ENCODE assay signal across 8 cellular contexts in the genomic region with DNA sequence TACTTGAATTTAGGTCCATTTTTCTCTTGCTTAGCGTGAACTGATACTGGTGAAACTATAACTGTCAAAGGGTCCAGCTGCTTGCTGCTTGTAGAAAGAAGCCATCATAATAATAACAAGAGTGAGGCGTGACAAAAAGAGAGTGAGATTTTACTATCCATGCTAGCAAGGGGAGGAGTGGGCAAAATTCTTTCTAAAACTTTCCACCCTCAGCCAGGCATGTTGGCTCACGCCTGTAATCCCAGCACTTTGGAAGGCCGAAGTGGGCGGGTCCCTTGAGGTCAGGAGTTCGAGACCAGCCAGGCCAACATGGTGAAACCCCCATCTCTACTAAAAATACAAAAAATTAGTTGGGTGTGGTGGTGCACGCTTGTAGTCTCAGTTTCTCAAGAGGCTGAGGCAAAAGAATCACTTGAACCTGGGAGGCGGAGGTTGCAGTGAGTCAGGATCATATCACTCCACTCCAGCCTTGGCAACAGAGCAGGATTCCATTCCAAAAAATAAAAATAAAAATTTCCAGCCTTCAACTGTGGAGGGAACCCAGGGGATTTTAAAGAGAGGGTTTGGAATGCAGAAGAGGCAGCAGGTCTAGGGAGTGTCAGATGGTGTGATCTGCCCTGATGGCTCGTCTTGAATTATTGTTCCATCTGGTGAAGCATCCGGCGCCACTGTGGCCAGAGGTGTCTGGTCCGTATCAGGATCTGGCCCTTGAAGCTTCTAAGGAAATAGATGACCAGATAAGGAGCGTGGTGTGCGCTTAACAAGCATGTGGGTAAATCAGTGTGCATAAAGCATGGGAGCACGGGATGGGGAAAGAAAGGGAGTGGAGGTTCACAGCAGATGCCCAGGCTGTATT. TPM values are rescaled to one million over a fixed set of nuclear protein-coding genes. Genes with fewer than 3 reads are reported as not detected.
DNase-seq lines count a peak whose midpoint lies in the region; ATAC-seq and TF ChIP-seq lines count a peak whose summit lies in the region.

No MANE protein-coding gene starts in this region.

- H3K9me3 Mint-ChIP-seq in HFFc6 = no peaks in the 10 kb centered on the region
- H3K9me3 Mint-ChIP-seq in naive thymus-derived CD8-positive, alpha-beta T cell = peaks cover 0 to under 1% (median 0%) of the 10 kb centered on the region in 9 donors

- H3K4me1 ChIP-seq in ascending aorta = peaks cover 5 to 9% of the 10 kb centered on the region in 2 donors

- peaks cover 1% of the 10 kb centered on the region for H3K27me3 Mint-ChIP-seq in HFFc6 (ENCODE audit: insufficient read depth)
- no peaks in the 10 kb centered on the region for H3K27me3 Mint-ChIP-seq in naive thymus-derived CD8-positive, alpha-beta T cell

- peaks cover 6 to 36% of the 10 kb centered on the region in 2 donors for H3K36me3 ChIP-seq in ascending aorta

- no peaks in the 10 kb centered on the region for H3K9me3 ChIP-seq in ascending aorta

- POLR2A ChIA-PET in naive thymus-derived CD8-positive, alpha-beta T cell (lab: Charles Lee) = no interaction called here

- no peaks in the 10 kb centered on the region for H3K27me3 ChIP-seq in ascending aorta

- DNase-seq in G401 (ENCODE audit: low spot score) (peak; percentile 43), HFFc6 (peak; percentile 28), ascending aorta (ENCODE audit: low spot score in 2 of 2) (peak in 1 of 2 donors; percentile 65), LoVo (ENCODE audit: low spot score) (no peak), NCI-H345 (lab: John Stamatoyannopoulos, UW) (no peak), erythroblast (lab: John Stamatoyannopoulos, UW) (no peak)
- DNase-seq in naive thymus-derived CD8-positive, alpha-beta T cell = no peak

- H3K27ac ChIP-seq in ascending aorta = peak overlapping the region; percentile 68 to 85

- H3K27ac Mint-ChIP-seq in HFFc6 = peak overlapping the region; percentile 85
- H3K27ac Mint-ChIP-seq in naive thymus-derived CD8-positive, alpha-beta T cell = peak overlapping the region in 8 of 10 donors; percentile 8 to 82 (median 66)

- in situ Hi-C loops in G401 (cut with HindIII; ENCODE audit: low sequenced_read_pairs) = no loop called here

- H3K4me3 ChIP-seq in ascending aorta = peak overlapping the region in 1 of 2 donors; percentile 37

- TF ChIP-seq CTCF in HFFc6 (IDR thresholded peaks at IDR 0.05) (no peak), ascending aorta (IDR thresholded peaks at IDR 0.05) (no peak)

- intact Hi-C loops in ascending aorta (cut with DNase I) = loop anchor here (2.0 kb wide), 1 partner anchor 15 kb away; no protein-coding TSS in a partner anchor

- no peak overlapping the region for H3K4me3 Mint-ChIP-seq in HFFc6
- H3K4me3 Mint-ChIP-seq in naive thymus-derived CD8-positive, alpha-beta T cell = peak overlapping the region in 3 of 10 donors; percentile 2 to 5 (median 2)

- no peak for TF ChIP-seq POLR2A in erythroblast (IDR thresholded peaks at IDR 0.05; ENCODE audit: low read length)

- peaks cover 58% of the 10 kb centered on the region for H3K36me3 Mint-ChIP-seq in HFFc6 (ENCODE audit: low read depth)
- H3K36me3 Mint-ChIP-seq in naive thymus-derived CD8-positive, alpha-beta T cell = peaks cover 12 to 57% (median 40%) of the 10 kb centered on the region in 3 donors

- peaks cover 21% of the 10 kb centered on the region for H3K4me1 Mint-ChIP-seq in HFFc6 (ENCODE audit: low read depth)
- peaks cover 9 to 24% (median 21%) of the 10 kb centered on the region in 4 donors for H3K4me1 Mint-ChIP-seq in naive thymus-derived CD8-positive, alpha-beta T cell

- no peak for ATAC-seq in naive thymus-derived CD8-positive, alpha-beta T cell
- no peak for ATAC-seq in HG03520 (IDR thresholded peaks at IDR 0.05; ENCODE audit: unreplicated experiment)

RNA-seq across cellular contexts. Expression of a gene that starts 51.8 kb away (rescaled TPM):
- not detected in 2 replicates for total RNA-seq in G401 (2014; rRNA removed; shearing (Covaris generic))
- under 1 TPM; 0.13 to 0.47 (median 0.24) TPM for total RNA-seq in HFFc6 (2021; fragmentation: NEBNext Ultra II Directional; extraction: Animal tissue kit (Norgen Biotek cat#: 25700))
- total RNA-seq in ascending aorta = 0.53 TPM
- total RNA-seq in naive thymus-derived CD8-positive, alpha-beta T cell = 1 to 10 TPM in 1 of 2 experiments, under 1 TPM in 1; 0.74 to 1.4 TPM
- under 1 TPM; 0.16 to 0.24 (median 0.18) TPM for polyA plus RNA-seq in naive thymus-derived CD8-positive, alpha-beta T cell

RNA-seq across cellular contexts. Expression of a gene that starts 52.7 kb away (rescaled TPM):
- total RNA-seq in G401 (2014; rRNA removed; shearing (Covaris generic)) = 1.6 and 5.8 TPM in 2 replicates
- total RNA-seq in HFFc6 (2021; fragmentation: NEBNext Ultra II Directional; extraction: Animal tissue kit (Norgen Biotek cat#: 25700)) = 10 to 100 TPM in 1 of 6 experiments, 1 to 10 TPM in 5; 3.1 to 11.4 (median 4.1) TPM
- total RNA-seq in ascending aorta = 1.9 TPM
- 1 to 10 TPM; 5.0 to 5.5 TPM for total RNA-seq in naive thymus-derived CD8-positive, alpha-beta T cell
- 10 to 100 TPM in 2 of 3 donors, 1 to 10 TPM in 1; 9.9 to 12.4 (median 10.3) TPM for polyA plus RNA-seq in naive thymus-derived CD8-positive, alpha-beta T cell

Comparison
In these comparisons a context has a peak if more than half of its experiments do, and no peak if none do; other contexts are left out.
1. DNase-seq: peak in G401 (single experiment) and HFFc6 (single experiment); none in naive thymus-derived CD8-positive, alpha-beta T cell (0 of 10), LoVo (single experiment), NCI-H345 (single experiment) and erythroblast (0 of 2).